26 cellular contexts compared by ENCODE assay signal in genomic region chr20:2880650-2881049, GRCh38.
"Had no signal": no experiment of that assay in that cellular context is flagged by ENCODE, and none has a peak within 500 bp of the region (broad histone marks: within the 10 kb centered on the region; RNA-seq: fewer than 3 reads in every experiment).

No MANE protein-coding gene starts in this region.

- H3K27ac Mint-ChIP-seq: activated CD4-positive, alpha-beta memory T cell treated with anti-CD3 and anti-CD28 coated beads, Interleukin-2, amount 10 ng/mL, durations not matched to agents 7 days and 5 days; activated CD4-positive, alpha-beta T cell treated with anti-CD3 and anti-CD28 coated beads, Interleukin-2, amount 10 ng/mL, durations not matched to agents 7 days and 5 days; activated naive CD4-positive, alpha-beta T cell treated with anti-CD3 and anti-CD28 coated beads for 36 hours; activated naive CD4-positive, alpha-beta T cell treated with anti-CD3 and anti-CD28 coated beads, Interleukin-2, amount 50 U/mL, for 24 hours; activated naive CD8-positive, alpha-beta T cell treated with anti-CD3 and anti-CD28 coated beads, Interleukin-2, amount 10 ng/mL, durations not matched to agents 7 days and 5 days; activated T-helper 1 cell treated with anti-CD3 and anti-CD28 coated beads, Interleukin-12 subunit alpha, Interleukin-12 subunit beta, Interleukin-2, Interleukin-4 antibody, amounts not matched to agents 30 ng/mL and 10 ng/mL and 1 ng/mL, durations not matched to agents 14 hours and 24 hours and 36 hours; activated T-helper 2 cell treated with anti-CD3 and anti-CD28 coated beads, Interferon-gamma antibody, Interleukin-2, Interleukin-4, amounts not matched to agents 10 μg/mL and 5 μg/mL and 100 μg/mL, durations not matched to agents 14 hours and 24 hours and 36 hours; dendritic cell treated with granulocyte-macrophage colony-stimulating factor and Interleukin-4, amounts not matched to agents 40 ng/mL and 50 ng/mL, for 4 days; endodermal cell had no signal

- ATAC-seq: activated T-cell treated with anti-CD3 and anti-CD28 coated beads, Interleukin-2, amount 50 U/mL, for 4 hours; esophagus mucosa had no signal

- H3K4me3 Mint-ChIP-seq: activated CD4-positive, alpha-beta memory T cell treated with anti-CD3 and anti-CD28 coated beads, Interleukin-2, amount 10 ng/mL, durations not matched to agents 7 days and 5 days; activated CD4-positive, alpha-beta T cell treated with anti-CD3 and anti-CD28 coated beads, Interleukin-2, amount 10 ng/mL, durations not matched to agents 7 days and 5 days; activated naive CD4-positive, alpha-beta T cell treated with anti-CD3 and anti-CD28 coated beads for 36 hours; activated naive CD4-positive, alpha-beta T cell treated with anti-CD3 and anti-CD28 coated beads, Interleukin-2, amount 50 U/mL, for 24 hours; activated naive CD8-positive, alpha-beta T cell treated with anti-CD3 and anti-CD28 coated beads, Interleukin-2, amount 10 ng/mL, durations not matched to agents 7 days and 5 days; activated T-cell treated with anti-CD3 and anti-CD28 coated beads, Interleukin-2, amount 50 U/mL, for 4 hours; activated T-helper 1 cell treated with anti-CD3 and anti-CD28 coated beads, Interleukin-12 subunit alpha, Interleukin-12 subunit beta, Interleukin-2, Interleukin-4 antibody, amounts not matched to agents 30 ng/mL and 10 ng/mL and 1 ng/mL, durations not matched to agents 14 hours and 24 hours and 36 hours; central memory CD8-positive, alpha-beta T cell; dendritic cell treated with granulocyte-macrophage colony-stimulating factor and Interleukin-4, amounts not matched to agents 40 ng/mL and 50 ng/mL, for 4 days; endodermal cell had no signal

- H3K27me3 Mint-ChIP-seq: activated CD4-positive, alpha-beta memory T cell treated with anti-CD3 and anti-CD28 coated beads, Interleukin-2, amount 10 ng/mL, durations not matched to agents 7 days and 5 days; activated CD4-positive, alpha-beta T cell treated with anti-CD3 and anti-CD28 coated beads, Interleukin-2, amount 10 ng/mL, durations not matched to agents 7 days and 5 days; activated naive CD4-positive, alpha-beta T cell treated with anti-CD3 and anti-CD28 coated beads, Interleukin-2, amount 50 U/mL, for 24 hours; activated naive CD8-positive, alpha-beta T cell treated with anti-CD3 and anti-CD28 coated beads, Interleukin-2, amount 10 ng/mL, durations not matched to agents 7 days and 5 days; central memory CD8-positive, alpha-beta T cell; dendritic cell treated with granulocyte-macrophage colony-stimulating factor and Interleukin-4, amounts not matched to agents 40 ng/mL and 50 ng/mL, for 4 days had no signal

- DNase-seq: activated CD4-positive, alpha-beta memory T cell treated with anti-CD3 and anti-CD28 coated beads, Interleukin-2, amount 10 ng/mL, durations not matched to agents 7 days and 5 days; activated CD4-positive, alpha-beta T cell treated with anti-CD3 and anti-CD28 coated beads for 1 hour; activated CD4-positive, alpha-beta T cell treated with anti-CD3 and anti-CD28 coated beads for 4 hours; activated CD4-positive, alpha-beta T cell treated with anti-CD3 and anti-CD28 coated beads, Interleukin-2, amount 10 ng/mL, durations not matched to agents 7 days and 5 days; activated CD4-positive, alpha-beta T cell treated with anti-CD3 and anti-CD28 coated beads, Interleukin-2, amount 50 U/mL, for 4 hours; activated CD8-positive, alpha-beta memory T cell treated with anti-CD3 and anti-CD28 coated beads, Interleukin-2, amount 50 U/mL, for 48 hours; activated effector memory CD4-positive, alpha-beta T cell treated with anti-CD3 and anti-CD28 coated beads, Interleukin-2, amount 50 U/mL, for 16 hours; activated naive CD4-positive, alpha-beta T cell treated with anti-CD3 and anti-CD28 coated beads for 36 hours; activated naive CD8-positive, alpha-beta T cell treated with anti-CD3 and anti-CD28 coated beads, Interleukin-2, amount 10 ng/mL, durations not matched to agents 7 days and 5 days; activated T-cell treated with anti-CD3 and anti-CD28 coated beads for 4 hours; activated T-cell treated with anti-CD3 and anti-CD28 coated beads, Interleukin-2, amount 50 U/mL, for 4 hours; amniotic stem cell; anterior cingulate cortex; brain microvascular endothelial cell; dorsolateral prefrontal cortex; effector memory CD4-positive, alpha-beta T cell; endodermal cell; foreskin fibroblast; T-helper 1 cell; T-helper 2 cell had no signal

- H3K9me3 Mint-ChIP-seq: activated CD4-positive, alpha-beta memory T cell treated with anti-CD3 and anti-CD28 coated beads, Interleukin-2, amount 10 ng/mL, durations not matched to agents 7 days and 5 days; activated CD4-positive, alpha-beta T cell treated with anti-CD3 and anti-CD28 coated beads, Interleukin-2, amount 10 ng/mL, durations not matched to agents 7 days and 5 days; activated naive CD4-positive, alpha-beta T cell treated with anti-CD3 and anti-CD28 coated beads for 36 hours; activated naive CD4-positive, alpha-beta T cell treated with anti-CD3 and anti-CD28 coated beads, Interleukin-2, amount 50 U/mL, for 24 hours; activated naive CD8-positive, alpha-beta T cell treated with anti-CD3 and anti-CD28 coated beads, Interleukin-2, amount 10 ng/mL, durations not matched to agents 7 days and 5 days; activated T-cell treated with anti-CD3 and anti-CD28 coated beads, Interleukin-2, amount 50 U/mL, for 4 hours; activated T-helper 1 cell treated with anti-CD3 and anti-CD28 coated beads, Interleukin-12 subunit alpha, Interleukin-12 subunit beta, Interleukin-2, Interleukin-4 antibody, amounts not matched to agents 30 ng/mL and 10 ng/mL and 1 ng/mL, durations not matched to agents 14 hours and 24 hours and 36 hours; activated T-helper 2 cell treated with anti-CD3 and anti-CD28 coated beads, Interferon-gamma antibody, Interleukin-2, Interleukin-4, amounts not matched to agents 10 μg/mL and 5 μg/mL and 100 μg/mL, durations not matched to agents 14 hours and 24 hours and 36 hours; central memory CD8-positive, alpha-beta T cell; dendritic cell treated with granulocyte-macrophage colony-stimulating factor and Interleukin-4, amounts not matched to agents 40 ng/mL and 50 ng/mL, for 4 days; endodermal cell had no signal
